In genomic region chr2:185239491-185239890, GRCh38 we compare ENCODE assay signal across 29 cellular contexts.
"Had no signal": no experiment of that assay in that cellular context is flagged by ENCODE, and none has a peak within 500 bp of the region (broad histone marks: within the 10 kb centered on the region; RNA-seq: fewer than 3 reads in every experiment).

No MANE protein-coding gene starts in this region.

- H3K4me2 ChIP-seq: neural progenitor cell had no signal

- H3K4me1 Mint-ChIP-seq: naive thymus-derived CD4-positive, alpha-beta T cell; natural killer cell; nephron; neural progenitor cell; stimulated activated effector memory CD8-positive, alpha-beta T cell treated with anti-CD3 and anti-CD28 coated beads, Interleukin-12 subunit alpha, Interleukin-12 subunit beta, amount 100 ng/mL, for 72 hours; stimulated activated naive B cell treated with anti-CD40 and anti-IgM and Interleukin-4, amounts not matched to agents 10 μg/mL and 1 μg/mL and 100 μg/mL, for 72 hours had no signal

- H3K4me1 ChIP-seq: neural progenitor cell, parathyroid adenoma, psoas muscle, stomach, thyroid gland, tibial nerve, upper lobe of left lung, vagina had no signal

- H3K36me3 Mint-ChIP-seq: naive thymus-derived CD4-positive, alpha-beta T cell; natural killer cell; neural progenitor cell; stimulated activated effector memory CD8-positive, alpha-beta T cell treated with anti-CD3 and anti-CD28 coated beads, Interleukin-12 subunit alpha, Interleukin-12 subunit beta, amount 100 ng/mL, for 72 hours; stimulated activated naive B cell treated with anti-CD40 and anti-IgM and Interleukin-4, amounts not matched to agents 10 μg/mL and 1 μg/mL and 100 μg/mL, for 72 hours had no signal

- H3K9me3 ChIP-seq: ovary, thyroid gland, vagina had no signal

- DNase-seq: naive thymus-derived CD4-positive, alpha-beta T cell; natural killer cell; occipital lobe; ovary; posterior cingulate gyrus; psoas muscle; right cardiac atrium; stimulated activated CD4-positive, alpha-beta T cell treated with anti-CD3 and anti-CD28 coated beads, Interleukin-15, amount 100 ng/mL, for 24 hours; stimulated activated CD4-positive, alpha-beta T cell treated with anti-CD3 and anti-CD28 coated beads, Interleukin-2, amount 100 ng/mL, for 24 hours; stimulated activated CD4-positive, alpha-beta T cell treated with anti-CD3 and anti-CD28 coated beads, Interleukin-2, amount 100 ng/mL, for 48 hours; stimulated activated CD4-positive, alpha-beta T cell treated with anti-CD3 and anti-CD28 coated beads, Interleukin-4, amount 100 ng/mL, for 24 hours; stimulated activated naive B cell treated with anti-CD40 and anti-IgM and Interleukin-4, amounts not matched to agents 10 μg/mL and 1 μg/mL and 100 μg/mL, for 72 hours; stimulated activated naive CD4-positive, alpha-beta T cell treated with Interleukin-2 at 50 U/mL for 16 hours; stomach; thyroid gland; trophoblast cell; upper lobe of left lung had no signal

- H3K36me3 ChIP-seq: neural progenitor cell, ovary, stomach, thoracic aorta, thyroid gland, tibial nerve, upper lobe of left lung, vagina had no signal

- H2AFZ ChIP-seq: neural progenitor cell, parathyroid adenoma had no signal

- H3K27ac Mint-ChIP-seq: naive thymus-derived CD4-positive, alpha-beta T cell; natural killer cell; nephron; neural progenitor cell; progenitor cell of endocrine pancreas; stimulated activated effector memory CD8-positive, alpha-beta T cell treated with anti-CD3 and anti-CD28 coated beads, Interleukin-12 subunit alpha, Interleukin-12 subunit beta, amount 100 ng/mL, for 72 hours; stimulated activated naive B cell treated with anti-CD40 and anti-IgM and Interleukin-4, amounts not matched to agents 10 μg/mL and 1 μg/mL and 100 μg/mL, for 72 hours; stimulated activated naive CD8-positive, alpha-beta T cell treated with anti-CD3 and anti-CD28 coated beads, Interleukin-15, Interleukin-2, amounts not matched to agents 100 ng/mL and 50 ng/mL, for 24 hours had no signal

- ATAC-seq: naive thymus-derived CD4-positive, alpha-beta T cell; natural killer cell; psoas muscle; right cardiac atrium; sciatic nerve; stimulated activated effector memory CD8-positive, alpha-beta T cell treated with anti-CD3 and anti-CD28 coated beads, Interleukin-12 subunit alpha, Interleukin-12 subunit beta, amount 100 ng/mL, for 72 hours; stimulated activated naive B cell treated with anti-CD40 and anti-IgM and Interleukin-4, amounts not matched to agents 10 μg/mL and 1 μg/mL and 100 μg/mL, for 72 hours had no signal

- H3K79me2 ChIP-seq: parathyroid adenoma had no signal

- H3K27me3 ChIP-seq: neural progenitor cell, ovary, stomach, thyroid gland, tibial nerve, upper lobe of left lung, vagina had no signal

- H3K4me3 Mint-ChIP-seq: naive thymus-derived CD4-positive, alpha-beta T cell; natural killer cell; nephron; neural progenitor cell; stimulated activated effector memory CD8-positive, alpha-beta T cell treated with anti-CD3 and anti-CD28 coated beads, Interleukin-12 subunit alpha, Interleukin-12 subunit beta, amount 100 ng/mL, for 72 hours; stimulated activated naive B cell treated with anti-CD40 and anti-IgM and Interleukin-4, amounts not matched to agents 10 μg/mL and 1 μg/mL and 100 μg/mL, for 72 hours; stimulated activated naive CD8-positive, alpha-beta T cell treated with anti-CD3 and anti-CD28 coated beads, Interleukin-15, Interleukin-2, amounts not matched to agents 100 ng/mL and 50 ng/mL, for 24 hours had no signal

- H3K9ac ChIP-seq: neural progenitor cell, parathyroid adenoma had no signal

- H3K27me3 Mint-ChIP-seq: naive thymus-derived CD4-positive, alpha-beta T cell; progenitor cell of endocrine pancreas; stimulated activated naive B cell treated with anti-CD40 and anti-IgM and Interleukin-4, amounts not matched to agents 10 μg/mL and 1 μg/mL and 100 μg/mL, for 72 hours; stimulated activated naive CD8-positive, alpha-beta T cell treated with anti-CD3 and anti-CD28 coated beads, Interleukin-15, Interleukin-2, amounts not matched to agents 100 ng/mL and 50 ng/mL, for 24 hours had no signal

- H3K27ac ChIP-seq: neural progenitor cell, ovary, parathyroid adenoma, psoas muscle, skin epidermis, stomach, thoracic aorta, thyroid gland, tibial nerve, upper lobe of left lung, vagina had no signal

- FAIRE-seq: urothelium cell line had no signal

- H3K4me3 ChIP-seq: neural progenitor cell, ovary, psoas muscle, skin epidermis, stomach, thoracic aorta, thyroid gland, tibial nerve, upper lobe of left lung, vagina had no signal
